In genomic region chr15:101232677-101233076, GRCh38 we compare ENCODE assay signal across 18 cellular contexts. TPM values are rescaled to one million over a fixed set of nuclear protein-coding genes. Genes with fewer than 3 reads are reported as not detected.
DNase-seq lines count a peak whose midpoint lies in the region; ATAC-seq and TF ChIP-seq lines count a peak whose summit lies in the region.
"Had no signal": no experiment of that assay in that cellular context is flagged by ENCODE, and none has a peak within 500 bp of the region (broad histone marks: within the 10 kb centered on the region; RNA-seq: fewer than 3 reads in every experiment).

No MANE protein-coding gene starts in this region.

- peaks cover 18% of the 10 kb centered on the region for H3K79me1 ChIP-seq in mesendoderm (ENCODE audit: low read length)

- H3K4me1 ChIP-seq in breast epithelium (peaks cover 0 to 9% of the 10 kb centered on the region in 2 donors), mesendoderm (ENCODE audit: control insufficient read depth, low read depth, low read length) (no peaks in the 10 kb centered on the region), testis (peaks cover 16% of the 10 kb centered on the region)
- H3K4me1 ChIP-seq: body of pancreas had no signal

- no peak overlapping the region for H3K18ac ChIP-seq in mesendoderm (ENCODE audit: low read length)

- peaks cover 9% of the 10 kb centered on the region for H3K9me3 Mint-ChIP-seq in activated CD8-positive, alpha-beta T cell treated with anti-CD3 and anti-CD28 coated beads, Interleukin-2, amount 10 ng/mL, durations not matched to agents 7 days and 5 days (ENCODE audit: insufficient read depth)
- peaks cover 14% of the 10 kb centered on the region for H3K9me3 Mint-ChIP-seq in activated CD8-positive, alpha-beta T cell treated with anti-CD3 and anti-CD28 coated beads for 36 hours
- H3K9me3 Mint-ChIP-seq in activated naive CD4-positive, alpha-beta T cell treated with anti-CD3 and anti-CD28 coated beads for 36 hours: peaks cover 5% of the 10 kb centered on the region
- H3K9me3 Mint-ChIP-seq: activated naive CD4-positive, alpha-beta T cell treated with anti-CD3 and anti-CD28 coated beads, Interleukin-2, amount 50 U/mL, for 72 hours had no signal

- CTCF ChIA-PET in activated CD8-positive, alpha-beta T cell treated with anti-CD3 and anti-CD28 coated beads, Interleukin-2, amount 10 ng/mL, durations not matched to agents 7 days and 5 days (lab: Charles Lee): interaction anchor here (2.5 kb wide), 1 partner anchor 10 kb away, joined by 15 read pairs; no protein-coding TSS in a partner anchor
- CTCF ChIA-PET in activated CD8-positive, alpha-beta T cell treated with anti-CD3 and anti-CD28 coated beads for 36 hours (lab: Charles Lee): interaction anchor here (1.7 to 1.8 kb wide), 2 partner anchors 12 to 26 kb away, joined by 4 to 5 read pairs; no protein-coding TSS in a partner anchor
- CTCF ChIA-PET in activated naive CD4-positive, alpha-beta T cell treated with anti-CD3 and anti-CD28 coated beads for 36 hours (lab: Charles Lee): no interaction called here

- POLR2A ChIA-PET in activated CD8-positive, alpha-beta T cell treated with anti-CD3 and anti-CD28 coated beads, Interleukin-2, amount 10 ng/mL, durations not matched to agents 7 days and 5 days (lab: Charles Lee): interaction anchor here (0.6 kb wide), 1 partner anchor 21 kb away, joined by 3 read pairs; no protein-coding TSS in a partner anchor
- POLR2A ChIA-PET in activated CD8-positive, alpha-beta T cell treated with anti-CD3 and anti-CD28 coated beads for 36 hours (lab: Charles Lee): interaction anchor here (0.8 to 1.8 kb wide), 2 partner anchors 10 to 11 kb away, joined by 3 to 4 read pairs; no protein-coding TSS in a partner anchor

- H4K5ac ChIP-seq in mesendoderm (ENCODE audit: low read length): no peak overlapping the region

- H3K4me1 Mint-ChIP-seq in activated CD8-positive, alpha-beta T cell treated with anti-CD3 and anti-CD28 coated beads, Interleukin-2, amount 10 ng/mL, durations not matched to agents 7 days and 5 days (ENCODE audit: low read depth): peaks cover 63% of the 10 kb centered on the region
- H3K4me1 Mint-ChIP-seq in activated CD8-positive, alpha-beta T cell treated with anti-CD3 and anti-CD28 coated beads for 36 hours (ENCODE audit: low read depth): peaks cover 64% of the 10 kb centered on the region
- H3K4me1 Mint-ChIP-seq in activated naive CD4-positive, alpha-beta T cell treated with anti-CD3 and anti-CD28 coated beads for 36 hours (ENCODE audit: low read depth): peaks cover 35% of the 10 kb centered on the region

- H2BK5ac ChIP-seq in mesendoderm (ENCODE audit: low read length): no peak overlapping the region

- no peak overlapping the region for H3K23ac ChIP-seq in mesendoderm (ENCODE audit: low read length)

- no peak overlapping the region for H3K4ac ChIP-seq in mesendoderm (ENCODE audit: low read depth, low read length)

- no peak for TF ChIP-seq CTCF in activated CD8-positive, alpha-beta T cell treated with anti-CD3 and anti-CD28 coated beads for 36 hours (IDR thresholded peaks at IDR 0.05)
- TF ChIP-seq CTCF in breast epithelium (IDR thresholded peaks at IDR 0.05): no peak
- no peak for TF ChIP-seq CTCF in testis (IDR thresholded peaks at IDR 0.05)

- TF ChIP-seq POLR2A in breast epithelium (IDR thresholded peaks at IDR 0.05) (no peak), testis (IDR thresholded peaks at IDR 0.05) (no peak)

- no peak overlapping the region for H3K56ac ChIP-seq in mesendoderm (ENCODE audit: low read length)

- DNase-seq in activated CD8-positive, alpha-beta T cell treated with anti-CD3 and anti-CD28 coated beads, Interleukin-2, amount 10 ng/mL, durations not matched to agents 7 days and 5 days: no peak
- DNase-seq in activated CD8-positive, alpha-beta T cell treated with anti-CD3 and anti-CD28 coated beads for 36 hours: no peak
- DNase-seq in breast epithelium (ENCODE audit: low spot score in 2 of 2) (no peak), mesendoderm (peak; percentile 19), testis (no peak)
- DNase-seq in activated naive CD4-positive, alpha-beta T cell treated with anti-CD3 and anti-CD28 coated beads for 36 hours: no peak
- DNase-seq: activated CD4-positive, alpha-beta memory T cell treated with anti-CD3 and anti-CD28 coated beads for 36 hours; activated T-cell treated with anti-CD3 and anti-CD28 coated beads, Interleukin-2, amount 50 U/mL, for 24 hours; body of pancreas; NCI-H146; stimulated activated CD4-positive, alpha-beta T cell treated with anti-CD3 and anti-CD28 coated beads, Interleukin-2, amount 100 ng/mL, for 48 hours; T-cell had no signal

- H3K4me2 ChIP-seq in mesendoderm (ENCODE audit: low read length): no peak overlapping the region

- H2BK120ac ChIP-seq in mesendoderm (ENCODE audit: low read depth, low read length): no peak overlapping the region

- peaks cover 48% of the 10 kb centered on the region for H3K79me2 ChIP-seq in mesendoderm (ENCODE audit: control insufficient read depth, insufficient read depth, low read length)

- ATAC-seq in activated CD8-positive, alpha-beta T cell treated with anti-CD3 and anti-CD28 coated beads, Interleukin-2, amount 10 ng/mL, durations not matched to agents 7 days and 5 days: no peak
- no peak for ATAC-seq in activated CD8-positive, alpha-beta T cell treated with anti-CD3 and anti-CD28 coated beads for 36 hours
- ATAC-seq in GM21825 (IDR thresholded peaks at IDR 0.05; ENCODE audit: unreplicated experiment) (no peak), SK-N-SH treated with all-trans-retinoic acid at 6 μM for 48 hours (no peak)
- ATAC-seq: activated naive CD4-positive, alpha-beta T cell treated with anti-CD3 and anti-CD28 coated beads, Interleukin-2, amount 50 U/mL, for 72 hours; body of pancreas; gastrocnemius medialis; T-cell had no signal

- peaks cover 81% of the 10 kb centered on the region for H3K36me3 Mint-ChIP-seq in activated CD8-positive, alpha-beta T cell treated with anti-CD3 and anti-CD28 coated beads, Interleukin-2, amount 10 ng/mL, durations not matched to agents 7 days and 5 days (ENCODE audit: low read depth)
- H3K36me3 Mint-ChIP-seq in activated CD8-positive, alpha-beta T cell treated with anti-CD3 and anti-CD28 coated beads for 36 hours (ENCODE audit: low read depth): peaks cover 78% of the 10 kb centered on the region
- peaks cover 67% of the 10 kb centered on the region for H3K36me3 Mint-ChIP-seq in activated naive CD4-positive, alpha-beta T cell treated with anti-CD3 and anti-CD28 coated beads for 36 hours (ENCODE audit: low read depth)

- H3K4me3 Mint-ChIP-seq in activated CD8-positive, alpha-beta T cell treated with anti-CD3 and anti-CD28 coated beads, Interleukin-2, amount 10 ng/mL, durations not matched to agents 7 days and 5 days: no peak overlapping the region
- no peak overlapping the region for H3K4me3 Mint-ChIP-seq in activated CD8-positive, alpha-beta T cell treated with anti-CD3 and anti-CD28 coated beads for 36 hours
- H3K4me3 Mint-ChIP-seq in activated naive CD4-positive, alpha-beta T cell treated with anti-CD3 and anti-CD28 coated beads for 36 hours: no peak overlapping the region
- H3K4me3 Mint-ChIP-seq: activated CD4-positive, alpha-beta memory T cell treated with anti-CD3 and anti-CD28 coated beads for 36 hours; activated T-cell treated with anti-CD3 and anti-CD28 coated beads, Interleukin-2, amount 50 U/mL, for 24 hours; T-cell had no signal

- H3K9ac ChIP-seq in mesendoderm (ENCODE audit: low read length): no peak overlapping the region

- H3K27ac ChIP-seq in breast epithelium: peak overlapping the region; percentile 40 to 45
- no peak overlapping the region for H3K27ac ChIP-seq in mesendoderm (ENCODE audit: low read depth, low read length)
- peak overlapping the region; percentile 21 to 64 for H3K27ac ChIP-seq in testis
- H3K27ac ChIP-seq: body of pancreas, C4-2B, gastrocnemius medialis, VCaP had no signal

- H3K27ac Mint-ChIP-seq in activated CD8-positive, alpha-beta T cell treated with anti-CD3 and anti-CD28 coated beads, Interleukin-2, amount 10 ng/mL, durations not matched to agents 7 days and 5 days: peak overlapping the region; percentile 8
- H3K27ac Mint-ChIP-seq in activated CD8-positive, alpha-beta T cell treated with anti-CD3 and anti-CD28 coated beads for 36 hours: no peak overlapping the region
- H3K27ac Mint-ChIP-seq in activated naive CD4-positive, alpha-beta T cell treated with anti-CD3 and anti-CD28 coated beads for 36 hours: no peak overlapping the region
- H3K27ac Mint-ChIP-seq: activated CD4-positive, alpha-beta memory T cell treated with anti-CD3 and anti-CD28 coated beads for 36 hours; activated naive CD4-positive, alpha-beta T cell treated with anti-CD3 and anti-CD28 coated beads, Interleukin-2, amount 50 U/mL, for 72 hours; activated T-cell treated with anti-CD3 and anti-CD28 coated beads, Interleukin-2, amount 50 U/mL, for 24 hours; T-cell had no signal

- no peak overlapping the region for H2BK15ac ChIP-seq in mesendoderm (replicated peaks; ENCODE audit: low read depth)

- H3K27me3 ChIP-seq in breast epithelium (no peaks in the 10 kb centered on the region), mesendoderm (ENCODE audit: insufficient read depth, low read length, poor library complexity) (no peaks in the 10 kb centered on the region), testis (no peaks in the 10 kb centered on the region)
- H3K27me3 ChIP-seq: body of pancreas, gastrocnemius medialis had no signal

- intact Hi-C loops in activated CD8-positive, alpha-beta T cell treated with anti-CD3 and anti-CD28 coated beads for 36 hours (cut with micrococcal nuclease): no loop called here
- intact Hi-C loops in breast epithelium (cut with DNase I; ENCODE audit: low total_unique reads) (no loop called here), testis (cut with DNase I; ENCODE audit: low total_unique reads) (no loop called here)
- intact Hi-C loops in activated naive CD4-positive, alpha-beta T cell treated with anti-CD3 and anti-CD28 coated beads for 36 hours (cut with micrococcal nuclease): no loop called here

- no peaks in the 10 kb centered on the region for H3K27me3 Mint-ChIP-seq in activated CD8-positive, alpha-beta T cell treated with anti-CD3 and anti-CD28 coated beads, Interleukin-2, amount 10 ng/mL, durations not matched to agents 7 days and 5 days (ENCODE audit: low read depth)
- H3K27me3 Mint-ChIP-seq in activated CD8-positive, alpha-beta T cell treated with anti-CD3 and anti-CD28 coated beads for 36 hours: no peaks in the 10 kb centered on the region
- no peaks in the 10 kb centered on the region for H3K27me3 Mint-ChIP-seq in activated naive CD4-positive, alpha-beta T cell treated with anti-CD3 and anti-CD28 coated beads for 36 hours (ENCODE audit: low read depth)
- H3K27me3 Mint-ChIP-seq: activated CD4-positive, alpha-beta memory T cell treated with anti-CD3 and anti-CD28 coated beads for 36 hours; activated T-cell treated with anti-CD3 and anti-CD28 coated beads, Interleukin-2, amount 50 U/mL, for 24 hours; T-cell had no signal

- H4K8ac ChIP-seq in mesendoderm (ENCODE audit: low read depth, low read length): no peak overlapping the region

- H3K36me3 ChIP-seq in breast epithelium (no peaks in the 10 kb centered on the region), mesendoderm (ENCODE audit: control insufficient read depth, insufficient read depth, low read length) (no peaks in the 10 kb centered on the region), testis (ENCODE audit: low read depth, missing control alignments) (no peaks in the 10 kb centered on the region)

- H3K4me3 ChIP-seq in breast epithelium (no peak overlapping the region), mesendoderm (ENCODE audit: low read length) (no peak overlapping the region), testis (no peak overlapping the region)
- H3K4me3 ChIP-seq: body of pancreas, gastrocnemius medialis had no signal

- H3K9me3 ChIP-seq in breast epithelium (peaks cover 0 to 11% of the 10 kb centered on the region in 2 donors), testis (no peaks in the 10 kb centered on the region)
- H3K9me3 ChIP-seq: body of pancreas, gastrocnemius medialis had no signal

- H2AK5ac ChIP-seq in mesendoderm (ENCODE audit: low read length): no peak overlapping the region

- no CpG with 5 or more reads among the region's 5 CpGs for WGBS in mesendoderm (ENCODE audit: extremely low coverage, insufficient coverage, low lambda C conversion rate)
- 56 to 73% methylated on average over 5 of the region's 5 CpGs for WGBS in testis, 2 donors

RNA-seq across cellular contexts. Expression of gene CHSY1, which starts 19.2 kb away (rescaled TPM):
- total RNA-seq in activated CD8-positive, alpha-beta T cell treated with anti-CD3 and anti-CD28 coated beads, Interleukin-2, amount 10 ng/mL, durations not matched to agents 7 days and 5 days: 10 to 100 TPM; 44.6 to 46.4 TPM
- 10 to 100 TPM; 57.9 to 58.3 TPM for total RNA-seq in activated CD8-positive, alpha-beta T cell treated with anti-CD3 and anti-CD28 coated beads for 36 hours
- total RNA-seq in breast epithelium (10 to 100 TPM; 22.6 to 36.7 (median 33.4) TPM), testis (10 to 100 TPM; 31.1 to 36.1 TPM)
- 33.9 TPM for polyA plus RNA-seq in mesendoderm (2013, experiment 1 of 2)
- 36.1 TPM for polyA plus RNA-seq in mesendoderm (2013, experiment 2 of 2)
- 20.0 TPM for polyA plus RNA-seq in testis (ENCODE audit: insufficient read depth, low read depth, low replicate concordance)
- total RNA-seq in activated naive CD4-positive, alpha-beta T cell treated with anti-CD3 and anti-CD28 coated beads for 36 hours: 10 to 100 TPM; 19.5 to 21.8 TPM

RNA-seq across cellular contexts. Expression of gene SELENOS, which starts 44.6 kb away (rescaled TPM):
- total RNA-seq in activated CD8-positive, alpha-beta T cell treated with anti-CD3 and anti-CD28 coated beads, Interleukin-2, amount 10 ng/mL, durations not matched to agents 7 days and 5 days: 10 to 100 TPM; 29.8 to 32.2 TPM
- total RNA-seq in activated CD8-positive, alpha-beta T cell treated with anti-CD3 and anti-CD28 coated beads for 36 hours: 10 to 100 TPM; 18.8 to 21.6 TPM
- total RNA-seq in breast epithelium: 10 to 100 TPM; 56.1 to 76.8 (median 76.4) TPM
- polyA plus RNA-seq in mesendoderm (2013, experiment 1 of 2): 47.1 TPM
- polyA plus RNA-seq in mesendoderm (2013, experiment 2 of 2): 48.2 TPM
- total RNA-seq in testis: 100 to 1,000 TPM; 128 to 134 TPM
- polyA plus RNA-seq in testis (ENCODE audit: insufficient read depth, low read depth, low replicate concordance): 178 TPM
- total RNA-seq in activated naive CD4-positive, alpha-beta T cell treated with anti-CD3 and anti-CD28 coated beads for 36 hours: 10 to 100 TPM; 13.1 to 15.3 TPM
